In the genomic region with DNA sequence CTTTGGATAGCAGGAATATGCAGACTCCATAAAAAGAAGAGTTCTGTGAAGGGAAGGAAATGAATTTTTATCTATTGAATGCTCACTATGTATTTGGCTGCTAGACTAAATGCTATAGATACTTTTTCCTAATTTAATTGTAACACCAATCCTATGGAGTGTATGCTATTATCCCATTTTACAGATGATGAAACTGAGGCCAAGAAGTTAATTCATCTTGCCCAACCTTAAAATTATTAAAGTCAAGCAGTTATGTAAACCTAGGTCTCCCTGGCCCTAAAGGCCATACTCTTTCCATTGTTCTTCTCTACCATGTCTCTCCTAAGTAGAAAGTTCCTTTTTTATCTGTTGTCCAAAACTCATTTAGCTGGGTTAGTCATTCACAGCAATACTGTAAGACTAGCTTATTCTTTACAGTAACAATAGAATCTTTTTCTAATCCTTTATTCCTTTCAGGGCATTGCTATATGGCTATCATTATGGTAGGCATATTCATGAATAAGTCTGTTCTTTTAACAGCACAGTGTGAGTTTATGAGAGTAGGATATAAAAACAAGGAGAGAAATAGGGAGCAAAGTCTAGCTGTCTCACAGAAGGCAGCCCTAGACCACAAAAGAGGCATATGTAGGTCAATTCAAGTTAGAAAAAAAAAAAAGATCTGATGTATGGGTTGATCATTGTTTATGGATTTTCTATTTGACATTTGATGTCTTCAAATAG, we compare ENCODE assay signal across 30 cellular contexts. TPM values are rescaled to one million over a fixed set of nuclear protein-coding genes. Genes with fewer than 3 reads are reported as not detected.
DNase-seq lines count a peak whose midpoint lies in the region; ATAC-seq and TF ChIP-seq lines count a peak whose summit lies in the region.
"Had no signal": no experiment of that assay in that cellular context is flagged by ENCODE, and none has a peak within 500 bp of the region (broad histone marks: within the 10 kb centered on the region; RNA-seq: fewer than 3 reads in every experiment).

No MANE protein-coding gene starts in this region.

- TF ChIP-seq CTCF in mesothelial cell of epicardium (IDR thresholded peaks at IDR 0.05; ENCODE audit: unreplicated experiment) (no peak), H9 (conservative IDR thresholded peaks at IDR 0.05) (no peak)

- peaks cover 53% of the 10 kb centered on the region for H3K4me1 ChIP-seq in ACC112 (ENCODE audit: control insufficient read depth, insufficient read depth, low read length, unreplicated experiment)
- peaks cover 2% of the 10 kb centered on the region; the same call in 1 of the 2 replicates for H3K4me1 ChIP-seq in H9 (ENCODE audit: insufficient read depth, low read length)
- H3K4me1 ChIP-seq: gastrocnemius medialis had no signal

- no peak overlapping the region for H4K91ac ChIP-seq in H9 (ENCODE audit: insufficient read length, low read depth, low read length)

- peaks cover 13% of the 10 kb centered on the region for H3K36me3 Mint-ChIP-seq in activated naive CD8-positive, alpha-beta T cell treated with anti-CD3 and anti-CD28 coated beads, Interleukin-2, amount 50 U/mL, for 24 hours (ENCODE audit: low read depth)
- peaks cover 2% of the 10 kb centered on the region for H3K36me3 Mint-ChIP-seq in mesothelial cell of epicardium
- H3K36me3 Mint-ChIP-seq in H9 (ENCODE audit: insufficient read depth in 1 of 3, low read depth in 3 of 3), result no peaks in the 10 kb centered on the region

- H3K9ac ChIP-seq in H9 (ENCODE audit: extremely low read depth, insufficient read length, low read length), result no peak overlapping the region

- no peak overlapping the region for H2BK120ac ChIP-seq in H9 (ENCODE audit: low read depth, low read length, poor library complexity, severe bottlenecking)

- no peak overlapping the region for H2BK20ac ChIP-seq in H9 (ENCODE audit: low read depth, low read length, poor library complexity, severe bottlenecking)

- no peak overlapping the region for H3K14ac ChIP-seq in H9 (ENCODE audit: insufficient read depth, low read length)

- no peak overlapping the region for H2AK5ac ChIP-seq in H9 (ENCODE audit: insufficient read length, low read length)

- DNase-seq in COLO829 (ENCODE audit: low spot score) (peak; percentile 40), mesothelial cell of epicardium (ENCODE audit: low spot score in 2 of 2, unreplicated experiment in 2 of 2) (no peak), inferior parietal cortex (ENCODE audit: extremely low spot score) (no peak), SHP77 treated with DMSO at 0.1 percent for 48 hours (lab: John Stamatoyannopoulos, UW) (no peak), H9 (no peak)
- no peak for DNase-seq in activated naive CD8-positive, alpha-beta T cell treated with anti-CD3 and anti-CD28 coated beads, Interleukin-2, amount 50 U/mL, for 24 hours
- DNase-seq: activated CD4-positive, alpha-beta T cell treated with anti-CD3 and anti-CD28 coated beads for 36 hours; activated naive CD4-positive, alpha-beta T cell treated with anti-CD3 and anti-CD28 coated beads for 36 hours; activated T-cell treated with anti-CD3 and anti-CD28 coated beads, Interleukin-2, amount 50 U/mL, for 4 hours; caudate nucleus; dermis blood vessel endothelial cell; DMS79; gastrocnemius medialis; KBM-7; left lung; mesendoderm; MG63; naive B cell; NCI-H2081; NCI-H226; NCI-H748 treated with DMSO at 0.1 percent for 48 hours; retina; small intestine; stimulated activated CD8-positive, alpha-beta memory T cell treated with anti-CD3 and anti-CD28 coated beads, Interleukin-4, amount 100 ng/mL, for 48 hours; upper lobe of left lung had no signal

- H3K27me3 ChIP-seq in ACC112 (ENCODE audit: insufficient read depth, low read length) (no peaks in the 10 kb centered on the region), H9 (ENCODE audit: insufficient read depth, low read length) (no peaks in the 10 kb centered on the region)
- H3K27me3 ChIP-seq: gastrocnemius medialis, hepatocyte, left lung, MG63, upper lobe of left lung had no signal

- H4K20me1 ChIP-seq in H9 (ENCODE audit: control insufficient read depth, insufficient read depth, insufficient read length), result no peaks in the 10 kb centered on the region

- H3K36me3 ChIP-seq in ACC112 (ENCODE audit: insufficient read depth, low read length), result peaks cover 8% of the 10 kb centered on the region
- H3K36me3 ChIP-seq: gastrocnemius medialis, left lung, MG63, upper lobe of left lung had no signal

- H3K4me3 ChIP-seq in ACC112 (ENCODE audit: low read depth, low read length), result peak overlapping the region; percentile 34; the same call in 1 of the 2 replicates
- H3K4me3 ChIP-seq: hepatocyte, left lung, MG63, upper lobe of left lung had no signal

- no peaks in the 10 kb centered on the region for H3K9me3 ChIP-seq in H9 (ENCODE audit: control insufficient read depth, low read depth, low read length)
- H3K9me3 ChIP-seq: gastrocnemius medialis, left lung, MG63, upper lobe of left lung had no signal

- ATAC-seq in activated naive CD8-positive, alpha-beta T cell treated with anti-CD3 and anti-CD28 coated beads, Interleukin-2, amount 50 U/mL, for 24 hours, result peak; percentile 41
- no peak for ATAC-seq in GM19351 (IDR thresholded peaks at IDR 0.05; ENCODE audit: unreplicated experiment)
- ATAC-seq: activated CD4-positive, alpha-beta T cell treated with anti-CD3 and anti-CD28 coated beads for 36 hours; gastrocnemius medialis; HCT116; left lung had no signal

- H3K4me3 Mint-ChIP-seq in activated naive CD8-positive, alpha-beta T cell treated with anti-CD3 and anti-CD28 coated beads, Interleukin-2, amount 50 U/mL, for 24 hours, result peak overlapping the region; percentile 29
- H3K4me3 Mint-ChIP-seq in mesothelial cell of epicardium (no peak overlapping the region), H9 (no peak overlapping the region)
- H3K4me3 Mint-ChIP-seq: activated CD4-positive, alpha-beta T cell treated with anti-CD3 and anti-CD28 coated beads for 36 hours; activated naive CD4-positive, alpha-beta T cell treated with anti-CD3 and anti-CD28 coated beads for 36 hours; activated T-cell treated with anti-CD3 and anti-CD28 coated beads, Interleukin-2, amount 50 U/mL, for 4 hours had no signal

- no peak overlapping the region for H3K4ac ChIP-seq in H9 (ENCODE audit: low read depth, low read length)

- no peak overlapping the region for H3K4me2 ChIP-seq in H9 (ENCODE audit: insufficient read depth, insufficient read length, low read length)
- H3K4me2 ChIP-seq: hepatocyte had no signal

- no peak overlapping the region for H3K23ac ChIP-seq in H9 (ENCODE audit: insufficient read length, low read depth, low read length)

- H2BK15ac ChIP-seq in H9 (ENCODE audit: low read depth, low read length), result no peak overlapping the region

- no peak overlapping the region for H3K56ac ChIP-seq in H9 (ENCODE audit: insufficient read length, low read depth, low read length)

- peaks cover 87% of the 10 kb centered on the region for H3K4me1 Mint-ChIP-seq in activated naive CD8-positive, alpha-beta T cell treated with anti-CD3 and anti-CD28 coated beads, Interleukin-2, amount 50 U/mL, for 24 hours
- H3K4me1 Mint-ChIP-seq in mesothelial cell of epicardium, result peaks cover 51% of the 10 kb centered on the region
- H3K4me1 Mint-ChIP-seq in H9, result peaks cover 4% of the 10 kb centered on the region in 2 experiments

- H3T11ph ChIP-seq in H9 (ENCODE audit: low read length), result no peak overlapping the region

- H4K8ac ChIP-seq in H9 (replicated peaks; ENCODE audit: insufficient read length, low read depth, low read length), result no peak overlapping the region

- no peak overlapping the region for H2BK12ac ChIP-seq in H9 (ENCODE audit: insufficient read length, low read depth, low read length)

- peak overlapping the region; percentile 76 for H3K27ac Mint-ChIP-seq in activated naive CD8-positive, alpha-beta T cell treated with anti-CD3 and anti-CD28 coated beads, Interleukin-2, amount 50 U/mL, for 24 hours
- H3K27ac Mint-ChIP-seq in mesothelial cell of epicardium (peak overlapping the region; percentile 86), H9 (no peak overlapping the region)
- H3K27ac Mint-ChIP-seq: activated CD4-positive, alpha-beta T cell treated with anti-CD3 and anti-CD28 coated beads for 36 hours had no signal

- no peak overlapping the region for H4K5ac ChIP-seq in H9 (ENCODE audit: insufficient read length, low read depth, low read length)

- H2AFZ ChIP-seq in ACC112 (ENCODE audit: low read length, unreplicated experiment), result no peak overlapping the region
- H2AFZ ChIP-seq in H9 (ENCODE audit: low read length), result no peak overlapping the region
- H2AFZ ChIP-seq: hepatocyte had no signal

- H3K79me2 ChIP-seq in ACC112 (ENCODE audit: control insufficient read depth, insufficient read depth, low read length, unreplicated experiment) (peaks cover 72% of the 10 kb centered on the region), H9 (ENCODE audit: insufficient read depth, low read length) (no peaks in the 10 kb centered on the region)

- no peak overlapping the region for H3K18ac ChIP-seq in H9 (ENCODE audit: insufficient read length, low read depth, low read length)

- H3K79me1 ChIP-seq in H9 (ENCODE audit: insufficient read depth, low read depth, low read length, poor library complexity, severe bottlenecking), result no peaks in the 10 kb centered on the region

- H3K9me3 Mint-ChIP-seq in activated naive CD8-positive, alpha-beta T cell treated with anti-CD3 and anti-CD28 coated beads, Interleukin-2, amount 50 U/mL, for 24 hours, result no peaks in the 10 kb centered on the region
- H3K9me3 Mint-ChIP-seq in mesothelial cell of epicardium (no peaks in the 10 kb centered on the region), H9 (no peaks in the 10 kb centered on the region)
- H3K9me3 Mint-ChIP-seq: activated naive CD4-positive, alpha-beta T cell treated with anti-CD3 and anti-CD28 coated beads for 36 hours; activated T-cell treated with anti-CD3 and anti-CD28 coated beads, Interleukin-2, amount 50 U/mL, for 4 hours; naive B cell had no signal

- H3K27ac ChIP-seq in ACC112 (ENCODE audit: low read depth, low read length), result peak overlapping the region; percentile 53
- no peak overlapping the region for H3K27ac ChIP-seq in H9 (ENCODE audit: insufficient read length, low read depth, low read length)
- H3K27ac ChIP-seq: gastrocnemius medialis, hepatocyte, RWPE1 had no signal

- no peaks in the 10 kb centered on the region for H3K27me3 Mint-ChIP-seq in activated naive CD8-positive, alpha-beta T cell treated with anti-CD3 and anti-CD28 coated beads, Interleukin-2, amount 50 U/mL, for 24 hours
- no peaks in the 10 kb centered on the region for H3K27me3 Mint-ChIP-seq in mesothelial cell of epicardium (ENCODE audit: low read depth)
- no peaks in the 10 kb centered on the region for H3K27me3 Mint-ChIP-seq in H9 (ENCODE audit: low read depth)
- H3K27me3 Mint-ChIP-seq: activated CD4-positive, alpha-beta T cell treated with anti-CD3 and anti-CD28 coated beads for 36 hours; naive B cell had no signal

- no peaks in the 10 kb centered on the region for H3K23me2 ChIP-seq in H9 (ENCODE audit: insufficient read length, low read depth, low read length, poor library complexity, severe bottlenecking)

- no peak overlapping the region for H2BK5ac ChIP-seq in H9 (ENCODE audit: insufficient read length, low read length)

RNA-seq across cellular contexts. Expression of gene MAML2, which starts 50.5 kb away (rescaled TPM):
- total RNA-seq in mesothelial cell of epicardium (36.4 to 38.4 TPM (median 38.3 TPM) in 3 replicates), H9 (2021) (2.7 TPM in 2 replicates)

Comparison
In these comparisons a context has a peak if more than half of its experiments do, and no peak if none do; other contexts are left out.
1. H3K27ac Mint-ChIP-seq: peak in activated naive CD8-positive, alpha-beta T cell treated with anti-CD3 and anti-CD28 coated beads, Interleukin-2, amount 50 U/mL, for 24 hours (single experiment) and mesothelial cell of epicardium (single experiment); none in H9 (0 of 3).